Comparison of ENCODE assay signal across 28 cellular contexts in genomic region chr19:4413588-4413987, GRCh38.
"Had no signal": no experiment of that assay in that cellular context is flagged by ENCODE, and none has a peak within 500 bp of the region (broad histone marks: within the 10 kb centered on the region; RNA-seq: fewer than 3 reads in every experiment).

No MANE protein-coding gene starts in this region.

- DNase-seq: activated CD4-positive, alpha-beta T cell treated with anti-CD3 and anti-CD28 coated beads for 48 hours; activated CD4-positive, alpha-beta T cell treated with anti-CD3 and anti-CD28 coated beads, Interleukin-2, amount 50 U/mL, for 48 hours; activated CD8-positive, alpha-beta memory T cell treated with anti-CD3 and anti-CD28 coated beads, Interleukin-2, amount 10 ng/mL, durations not matched to agents 7 days and 5 days; activated effector memory CD4-positive, alpha-beta T cell treated with anti-CD3 and anti-CD28 coated beads, Interleukin-2, amount 50 U/mL, for 16 hours; activated naive CD4-positive, alpha-beta T cell treated with anti-CD3 and anti-CD28 coated beads for 36 hours; activated naive CD8-positive, alpha-beta T cell treated with anti-CD3 and anti-CD28 coated beads for 36 hours; activated T-cell treated with anti-CD3 and anti-CD28 coated beads, Interleukin-2, amount 50 U/mL, for 4 hours; caudate nucleus; MG63; MV-4-11; NCI-H1092 treated with DMSO at 0.1 percent for 48 hours; NCI-H1417 treated with DMSO at 0.1 percent for 48 hours; NCI-H1694; NCI-H2029; NCI-H2107; NCI-H2171 treated with DMSO at 0.1 percent for 48 hours; NCI-H345; NCI-H510A; NCI-H526 treated with DMSO at 0.1 percent for 48 hours; NCI-H82; OCI-M1; SHP77; T-helper 17 cell; T-helper 9 cell; WERI-Rb-1 had no signal

- H3K9me3 ChIP-seq: MG63, SJSA1 had no signal

- H3K27me3 Mint-ChIP-seq: activated CD8-positive, alpha-beta memory T cell treated with anti-CD3 and anti-CD28 coated beads, Interleukin-2, amount 10 ng/mL, durations not matched to agents 7 days and 5 days; activated naive CD8-positive, alpha-beta T cell treated with anti-CD3 and anti-CD28 coated beads for 36 hours; T-helper 17 cell had no signal

- H3K4me3 ChIP-seq: MG63, SJSA1 had no signal

- H3K27ac ChIP-seq: SJSA1, WERI-Rb-1 had no signal

- H3K27ac Mint-ChIP-seq: activated naive CD4-positive, alpha-beta T cell treated with anti-CD3 and anti-CD28 coated beads for 36 hours; activated naive CD8-positive, alpha-beta T cell treated with anti-CD3 and anti-CD28 coated beads for 36 hours; T-helper 17 cell had no signal

- H3K27me3 ChIP-seq: MG63, SJSA1 had no signal

- H3K4me1 ChIP-seq: SJSA1 had no signal

- H3K4me3 Mint-ChIP-seq: activated CD8-positive, alpha-beta memory T cell treated with anti-CD3 and anti-CD28 coated beads, Interleukin-2, amount 10 ng/mL, durations not matched to agents 7 days and 5 days; activated naive CD4-positive, alpha-beta T cell treated with anti-CD3 and anti-CD28 coated beads for 36 hours; activated naive CD8-positive, alpha-beta T cell treated with anti-CD3 and anti-CD28 coated beads for 36 hours; activated T-cell treated with anti-CD3 and anti-CD28 coated beads, Interleukin-2, amount 50 U/mL, for 4 hours; T-helper 17 cell had no signal

- ATAC-seq: activated CD4-positive, CD25-positive, alpha-beta regulatory T cell treated with anti-CD3 and anti-CD28 coated beads, Interleukin-2, amount 50 U/mL, for 24 hours; activated CD8-positive, alpha-beta memory T cell treated with anti-CD3 and anti-CD28 coated beads, Interleukin-2, amount 10 ng/mL, durations not matched to agents 7 days and 5 days; activated T-cell treated with anti-CD3 and anti-CD28 coated beads, Interleukin-2, amount 50 U/mL, for 4 hours; Panc1; T-helper 17 cell had no signal

- H3K9me3 Mint-ChIP-seq: activated naive CD4-positive, alpha-beta T cell treated with anti-CD3 and anti-CD28 coated beads for 36 hours; activated naive CD8-positive, alpha-beta T cell treated with anti-CD3 and anti-CD28 coated beads for 36 hours; activated T-cell treated with anti-CD3 and anti-CD28 coated beads, Interleukin-2, amount 50 U/mL, for 4 hours had no signal
